20 cellular contexts compared by ENCODE assay signal in genomic region chr20:59790388-59790787, GRCh38.
DNase-seq lines count a peak whose midpoint lies in the region; FAIRE-seq and TF ChIP-seq lines count a peak whose summit lies in the region.
"Had no signal": no experiment of that assay in that cellular context is flagged by ENCODE, and none has a peak within 500 bp of the region (broad histone marks: within the 10 kb centered on the region; RNA-seq: fewer than 3 reads in every experiment).

No MANE protein-coding gene starts in this region.

- in situ Hi-C loops in G401 (cut with HindIII; ENCODE audit: low sequenced_read_pairs): no loop called here

- no peak for TF ChIP-seq CTCF in bronchial epithelial cell (IDR thresholded peaks at IDR 0.05; ENCODE audit: insufficient read depth, low read length, severe bottlenecking)
- no peak for TF ChIP-seq CTCF in osteocyte (IDR thresholded peaks at IDR 0.05)
- TF ChIP-seq CTCF in left ventricle myocardium inferior (IDR thresholded peaks at IDR 0.05; ENCODE audit: borderline replicate concordance): no peak

- H3K27me3 Mint-ChIP-seq in osteocyte (ENCODE audit: unreplicated experiment): peaks cover 16% of the 10 kb centered on the region

- H3K36me3 ChIP-seq in bronchial epithelial cell (ENCODE audit: control insufficient read depth, insufficient read depth, low read length): no peaks in the 10 kb centered on the region
- no peaks in the 10 kb centered on the region for H3K36me3 ChIP-seq in left ventricle myocardium inferior

- peaks cover 14% of the 10 kb centered on the region for H3K9me3 ChIP-seq in left ventricle myocardium inferior (replicated peaks)

- no peaks in the 10 kb centered on the region for H3K36me3 Mint-ChIP-seq in osteocyte (ENCODE audit: unreplicated experiment)

- intact Hi-C loops in left ventricle myocardium inferior (cut with micrococcal nuclease): no loop called here

- peaks cover 7% of the 10 kb centered on the region for H3K9me3 Mint-ChIP-seq in osteocyte (ENCODE audit: unreplicated experiment)

- FAIRE-seq in bronchial epithelial cell (lab: Jason Lieb, UNC): no peak
- FAIRE-seq: A549, G401.6 had no signal

- H3K4me1 ChIP-seq in left ventricle myocardium inferior: no peaks in the 10 kb centered on the region
- H3K4me1 ChIP-seq: A549, Caco-2 had no signal

- H3K4me3 ChIP-seq in bronchial epithelial cell (ENCODE audit: low read depth, low read length) (no peak overlapping the region), left ventricle myocardium inferior (no peak overlapping the region)
- H3K4me3 ChIP-seq: A549 had no signal

- H3K27ac ChIP-seq in left ventricle myocardium inferior (replicated peaks): no peak overlapping the region
- H3K27ac ChIP-seq: 22Rv1, A549, C4-2B had no signal

- H3K4me1 Mint-ChIP-seq in osteocyte (ENCODE audit: unreplicated experiment): no peaks in the 10 kb centered on the region

- H3K27me3 ChIP-seq in bronchial epithelial cell (ENCODE audit: control insufficient read depth, insufficient read depth, low read length) (no peaks in the 10 kb centered on the region), left ventricle myocardium inferior (ENCODE audit: low read depth) (peaks cover 4% of the 10 kb centered on the region)

- H3K4me3 Mint-ChIP-seq in osteocyte (ENCODE audit: unreplicated experiment): no peak overlapping the region
- H3K4me3 Mint-ChIP-seq: CD4-positive, alpha-beta T cell; H9 had no signal

- DNase-seq in NCI-H82 (lab: John Stamatoyannopoulos, UW): peak; percentile 10
- DNase-seq in NCI-H82 treated with DMSO at 0.1 percent for 48 hours (lab: John Stamatoyannopoulos, UW; ENCODE audit: unreplicated experiment): no peak
- DNase-seq in LHCN-M2 (ENCODE audit: low read depth): peak; percentile 38
- peak; percentile 10 for DNase-seq in bronchial epithelial cell (ENCODE audit: low read depth)
- peak; percentile 5 for DNase-seq in osteocyte (ENCODE audit: extremely low spot score, unreplicated experiment)
- no peak for DNase-seq in left ventricle myocardium inferior
- DNase-seq in G401 (ENCODE audit: low spot score): no peak
- DNase-seq in activated CD4-positive, alpha-beta T cell treated with anti-CD3 and anti-CD28 coated beads for 48 hours: no peak
- DNase-seq: AML-193; Caco-2; CD4-positive, alpha-beta T cell; DMS153; DMS79; EL; GOT3 had no signal

- no peak overlapping the region for H3K27ac Mint-ChIP-seq in osteocyte (ENCODE audit: unreplicated experiment)
- H3K27ac Mint-ChIP-seq: CD4-positive, alpha-beta T cell; H9 had no signal

Comparison
In these comparisons a context has a peak if more than half of its experiments do, and no peak if none do; other contexts are left out.
1. DNase-seq: peak in NCI-H82 (single experiment), LHCN-M2 (single experiment), bronchial epithelial cell (single experiment) and osteocyte (single experiment); none in NCI-H82 treated with DMSO at 0.1 percent for 48 hours (single experiment), left ventricle myocardium inferior (single experiment), G401 (single experiment) and activated CD4-positive, alpha-beta T cell treated with anti-CD3 and anti-CD28 coated beads for 48 hours (single experiment).